ENCODE assay signal across 2 cellular contexts in genomic region chr16:87848676-87849345, GRCh38.
TF ChIP-seq lines count a peak whose summit lies in the region.

No MANE protein-coding gene starts in this region.

TF ChIP-seq in K562, 482 proteins besides CTCF, POLR2A, EP300 and RAD21:
- TF ChIP-seq CHD2 (IDR thresholded peaks at IDR 0.05; ENCODE audit: low read depth, low read length), result no peak
- no peak for TF ChIP-seq MYBL2 (IDR thresholded peaks at IDR 0.05; ENCODE audit: low read depth)
- TF ChIP-seq MYBL2 (CRISPR knock-in tag; IDR thresholded peaks at IDR 0.05; ENCODE audit: borderline replicate concordance), result no peak
- no peak for TF ChIP-seq ADNP (tag; IDR thresholded peaks at IDR 0.05)
- no peak for TF ChIP-seq TRIM25 (IDR thresholded peaks at IDR 0.05; ENCODE audit: borderline replicate concordance)
- TF ChIP-seq POLR2G (IDR thresholded peaks at IDR 0.05; ENCODE audit: low read depth, low read length), result peak; percentile 67; the same call in 1 of the 2 replicates
- TF ChIP-seq EZH2 (IDR thresholded peaks at IDR 0.05; ENCODE audit: borderline replicate concordance, low read depth, low read length), result no peak
- no peak for TF ChIP-seq NR3C1 (CRISPR knock-in tag; IDR thresholded peaks at IDR 0.05)
- no peak for TF ChIP-seq ZNF785 (CRISPR knock-in tag; IDR thresholded peaks at IDR 0.05)
- no peak for TF ChIP-seq ZC3H11A (IDR thresholded peaks at IDR 0.05; ENCODE audit: low read depth, low read length)
- no peak for TF ChIP-seq YY1 (IDR thresholded peaks at IDR 0.05; ENCODE audit: borderline replicate concordance in 1 of 3, control insufficient read depth in 1 of 3, extremely low read depth in 1 of 3, insufficient read depth in 3 of 3, insufficient read length in 1 of 3, insufficient replicate concordance in 2 of 3, low read depth in 1 of 3, low read length in 2 of 3)
- no peak for TF ChIP-seq ZNF707 (CRISPR knock-in tag; conservative IDR thresholded peaks at IDR 0.05)
- TF ChIP-seq ARID2 (IDR thresholded peaks at IDR 0.05), result no peak
- no peak for TF ChIP-seq NR0B1 (IDR thresholded peaks at IDR 0.05; ENCODE audit: partially characterized antibody)
- TF ChIP-seq RBFOX2 (IDR thresholded peaks at IDR 0.05; ENCODE audit: low read depth, low read length), result peak; percentile 21; the same call in 1 of the 2 replicates
- TF ChIP-seq, protein P1, sequence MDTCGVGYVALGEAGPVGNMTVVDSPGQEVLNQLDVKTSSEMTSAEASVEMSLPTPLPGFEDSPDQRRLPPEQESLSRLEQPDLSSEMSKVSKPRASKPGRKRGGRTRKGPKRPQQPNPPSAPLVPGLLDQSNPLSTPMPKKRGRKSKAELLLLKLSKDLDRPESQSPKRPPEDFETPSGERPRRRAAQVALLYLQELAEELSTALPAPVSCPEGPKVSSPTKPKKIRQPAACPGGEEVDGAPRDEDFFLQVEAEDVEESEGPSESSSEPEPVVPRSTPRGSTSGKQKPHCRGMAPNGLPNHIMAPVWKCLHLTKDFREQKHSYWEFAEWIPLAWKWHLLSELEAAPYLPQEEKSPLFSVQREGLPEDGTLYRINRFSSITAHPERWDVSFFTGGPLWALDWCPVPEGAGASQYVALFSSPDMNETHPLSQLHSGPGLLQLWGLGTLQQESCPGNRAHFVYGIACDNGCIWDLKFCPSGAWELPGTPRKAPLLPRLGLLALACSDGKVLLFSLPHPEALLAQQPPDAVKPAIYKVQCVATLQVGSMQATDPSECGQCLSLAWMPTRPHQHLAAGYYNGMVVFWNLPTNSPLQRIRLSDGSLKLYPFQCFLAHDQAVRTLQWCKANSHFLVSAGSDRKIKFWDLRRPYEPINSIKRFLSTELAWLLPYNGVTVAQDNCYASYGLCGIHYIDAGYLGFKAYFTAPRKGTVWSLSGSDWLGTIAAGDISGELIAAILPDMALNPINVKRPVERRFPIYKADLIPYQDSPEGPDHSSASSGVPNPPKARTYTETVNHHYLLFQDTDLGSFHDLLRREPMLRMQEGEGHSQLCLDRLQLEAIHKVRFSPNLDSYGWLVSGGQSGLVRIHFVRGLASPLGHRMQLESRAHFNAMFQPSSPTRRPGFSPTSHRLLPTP (IDR thresholded peaks at IDR 0.05; ENCODE audit: borderline replicate concordance, extremely low read depth, insufficient read length), result no peak

TF ChIP-seq in liver, 16 proteins besides CTCF, POLR2A, EP300 and RAD21:
- TF ChIP-seq ZBTB33 (IDR thresholded peaks at IDR 0.05), result no peak
- TF ChIP-seq JUND (IDR thresholded peaks at IDR 0.05), result no peak
- no peak for TF ChIP-seq HNF4G (IDR thresholded peaks at IDR 0.05)
- TF ChIP-seq, protein P2, sequence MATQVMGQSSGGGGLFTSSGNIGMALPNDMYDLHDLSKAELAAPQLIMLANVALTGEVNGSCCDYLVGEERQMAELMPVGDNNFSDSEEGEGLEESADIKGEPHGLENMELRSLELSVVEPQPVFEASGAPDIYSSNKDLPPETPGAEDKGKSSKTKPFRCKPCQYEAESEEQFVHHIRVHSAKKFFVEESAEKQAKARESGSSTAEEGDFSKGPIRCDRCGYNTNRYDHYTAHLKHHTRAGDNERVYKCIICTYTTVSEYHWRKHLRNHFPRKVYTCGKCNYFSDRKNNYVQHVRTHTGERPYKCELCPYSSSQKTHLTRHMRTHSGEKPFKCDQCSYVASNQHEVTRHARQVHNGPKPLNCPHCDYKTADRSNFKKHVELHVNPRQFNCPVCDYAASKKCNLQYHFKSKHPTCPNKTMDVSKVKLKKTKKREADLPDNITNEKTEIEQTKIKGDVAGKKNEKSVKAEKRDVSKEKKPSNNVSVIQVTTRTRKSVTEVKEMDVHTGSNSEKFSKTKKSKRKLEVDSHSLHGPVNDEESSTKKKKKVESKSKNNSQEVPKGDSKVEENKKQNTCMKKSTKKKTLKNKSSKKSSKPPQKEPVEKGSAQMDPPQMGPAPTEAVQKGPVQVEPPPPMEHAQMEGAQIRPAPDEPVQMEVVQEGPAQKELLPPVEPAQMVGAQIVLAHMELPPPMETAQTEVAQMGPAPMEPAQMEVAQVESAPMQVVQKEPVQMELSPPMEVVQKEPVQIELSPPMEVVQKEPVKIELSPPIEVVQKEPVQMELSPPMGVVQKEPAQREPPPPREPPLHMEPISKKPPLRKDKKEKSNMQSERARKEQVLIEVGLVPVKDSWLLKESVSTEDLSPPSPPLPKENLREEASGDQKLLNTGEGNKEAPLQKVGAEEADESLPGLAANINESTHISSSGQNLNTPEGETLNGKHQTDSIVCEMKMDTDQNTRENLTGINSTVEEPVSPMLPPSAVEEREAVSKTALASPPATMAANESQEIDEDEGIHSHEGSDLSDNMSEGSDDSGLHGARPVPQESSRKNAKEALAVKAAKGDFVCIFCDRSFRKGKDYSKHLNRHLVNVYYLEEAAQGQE (IDR thresholded peaks at IDR 0.05), result no peak
- no peak for TF ChIP-seq YY1 (IDR thresholded peaks at IDR 0.05)
- TF ChIP-seq HNF4A (conservative IDR thresholded peaks at IDR 0.05), result no peak
- no peak for TF ChIP-seq NR2F2 (IDR thresholded peaks at IDR 0.05)
- no peak for TF ChIP-seq GABPA (IDR thresholded peaks at IDR 0.05 in 1 of 2, conservative IDR thresholded peaks at IDR 0.05 in 1 of 2)
- no peak for TF ChIP-seq FOXA1 (IDR thresholded peaks at IDR 0.05)
- no peak for TF ChIP-seq MAX (IDR thresholded peaks at IDR 0.05)
